8 cellular contexts compared by ENCODE assay signal in genomic region chr12:57590892-57591566, GRCh38. TPM values are rescaled to one million over a fixed set of nuclear protein-coding genes. Genes with fewer than 3 reads are reported as not detected.
A peak's percentile ranks its signal among the peaks of the same experiment; 100 is the strongest.
DNase-seq lines count a peak whose midpoint lies in the region; ATAC-seq and TF ChIP-seq lines count a peak whose summit lies in the region.

Gene PIP4K2C, plus strand, starts transcription at chr12:57591192. Its CDS starts 98 bp downstream, at chr12:57591290.

- no peaks in the 10 kb centered on the region for H3K27me3 ChIP-seq in layer of hippocampus (ENCODE audit: control insufficient read depth, insufficient read depth, low read length)

- intact Hi-C loops in activated CD4-positive, alpha-beta T cell treated with anti-CD3 and anti-CD28 coated beads for 36 hours (cut with DNase I, micrococcal nuclease) = loop anchor here in 1 of 2 experiments (1.0 kb wide), 5 partner anchors 13 to 102 kb away; partner anchors contain the start of genes ARHGEF25, DCTN2, DTX3 and MBD6

- H3K4me1 Mint-ChIP-seq in activated CD4-positive, alpha-beta T cell treated with anti-CD3 and anti-CD28 coated beads for 36 hours = peaks cover 21% of the 10 kb centered on the region

- peak within 1 kb of the TSS; percentile 82 for H3K4me3 Mint-ChIP-seq in activated CD4-positive, alpha-beta T cell treated with anti-CD3 and anti-CD28 coated beads for 36 hours

- no peaks in the 10 kb centered on the region for H3K27me3 Mint-ChIP-seq in activated CD4-positive, alpha-beta T cell treated with anti-CD3 and anti-CD28 coated beads for 36 hours

- no peaks in the 10 kb centered on the region for H3K36me3 Mint-ChIP-seq in activated CD4-positive, alpha-beta T cell treated with anti-CD3 and anti-CD28 coated beads for 36 hours (ENCODE audit: low read depth)

- DNase-seq in AG08396 (ENCODE audit: low spot score) = peak; percentile 87
- peak; percentile 59 for DNase-seq in NCI-H460 (ENCODE audit: extremely low read depth, low read depth)
- peak; percentile 87 for DNase-seq in activated CD4-positive, alpha-beta T cell treated with anti-CD3 and anti-CD28 coated beads for 36 hours
- DNase-seq in choroid plexus epithelial cell (ENCODE audit: low read depth) = peak; percentile 54
- peak; percentile 43 to 74 (median 56) for DNase-seq in stimulated activated CD4-positive, alpha-beta T cell treated with anti-CD3 and anti-CD28 coated beads, Interleukin-1b, Interleukin-23, amount 100 ng/mL, for 24 hours (ENCODE audit: low read depth in 4 of 4, low spot score in 1 of 4)

- in situ Hi-C loops in GM18951 (cut with MboI; ENCODE audit: low sequenced_read_pairs, unreplicated experiment) = no loop called here

- TF ChIP-seq CTCF in choroid plexus epithelial cell (conservative IDR thresholded peaks at IDR 0.05; ENCODE audit: low read depth, low read length) = no peak

- peak within 1 kb of the TSS; percentile 70 for H3K27ac Mint-ChIP-seq in activated CD4-positive, alpha-beta T cell treated with anti-CD3 and anti-CD28 coated beads for 36 hours

- CTCF ChIA-PET in activated CD4-positive, alpha-beta T cell treated with anti-CD3 and anti-CD28 coated beads for 36 hours (lab: Charles Lee) = interaction anchor here (0.5 to 3.7 kb wide), 9 partner anchors 8 to 542 kb away, joined by 3 to 28 read pairs (median 3); partner anchors contain the start of genes B4GALNT1 and SHMT2

- ATAC-seq in HG03139 (IDR thresholded peaks at IDR 0.05; ENCODE audit: unreplicated experiment) = peak; percentile 87
- peak; percentile 98 for ATAC-seq in activated CD4-positive, alpha-beta T cell treated with anti-CD3 and anti-CD28 coated beads for 36 hours

- no peaks in the 10 kb centered on the region for H3K9me3 Mint-ChIP-seq in activated CD4-positive, alpha-beta T cell treated with anti-CD3 and anti-CD28 coated beads for 36 hours (ENCODE audit: low read depth)

- TF ChIP-seq POLR2A in GM18951 (IDR thresholded peaks at IDR 0.05; ENCODE audit: extremely low read depth, insufficient read depth, insufficient read length) = peak; percentile 88

- POLR2A ChIA-PET in activated CD4-positive, alpha-beta T cell treated with anti-CD3 and anti-CD28 coated beads for 36 hours (lab: Charles Lee) = interaction anchor here (0.5 to 0.9 kb wide), 3 partner anchors 9 to 154 kb away, joined by 3 to 4 read pairs (median 3); partner anchors contain the start of gene TSPAN31

- H3K4me3 ChIP-seq in choroid plexus epithelial cell (ENCODE audit: low read depth, low read length) = peak within 1 kb of the TSS; percentile 89

- H3K27ac ChIP-seq in layer of hippocampus (ENCODE audit: low read depth, low read length) = peak within 1 kb of the TSS; percentile 64

RNA-seq across cellular contexts. Expression of gene PIP4K2C, which starts in this region (rescaled TPM):
- 34.6 and 39.8 TPM in 2 replicates for total RNA-seq in NCI-H460 (2014; rRNA removed; shearing (Covaris generic))
- 88.6 and 89.7 TPM in 2 replicates for polyA plus RNA-seq in NCI-H460 (2014; cell fraction: nucleus; rRNA removed)
- 10 to 100 TPM; 12.1 to 14.9 TPM for total RNA-seq in activated CD4-positive, alpha-beta T cell treated with anti-CD3 and anti-CD28 coated beads for 36 hours

Comparison
In these comparisons a context has a peak if more than half of its experiments do, and no peak if none do; other contexts are left out.
1. Peak in every context shown above with its lines: DNase-seq, ATAC-seq, H3K4me3 ChIP-seq and H3K27ac ChIP-seq.